In the genomic region with DNA sequence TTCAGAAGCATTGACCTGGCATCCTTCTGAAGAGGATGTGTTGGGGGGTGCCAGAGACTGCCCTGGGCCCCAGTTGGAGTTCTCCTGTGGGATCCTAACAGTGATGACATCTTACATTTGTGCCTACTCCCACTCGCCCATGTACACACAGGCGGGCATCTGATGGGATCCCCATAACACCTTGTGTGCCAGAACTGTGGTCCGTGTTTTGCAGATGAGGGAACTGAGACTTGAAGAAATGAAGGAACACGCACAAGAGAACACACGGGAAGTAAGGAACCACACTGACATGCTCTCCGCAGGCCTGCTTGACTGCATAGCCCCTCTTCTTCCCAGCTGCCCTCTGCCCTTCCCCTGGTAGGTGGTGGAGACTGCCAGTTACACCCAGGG, we compare ENCODE assay signal across 28 cellular contexts.
A peak's percentile ranks its signal among the peaks of the same experiment; 100 is the strongest.
DNase-seq lines count a peak whose midpoint lies in the region; ATAC-seq, FAIRE-seq and TF ChIP-seq lines count a peak whose summit lies in the region.
"Had no signal": no experiment of that assay in that cellular context is flagged by ENCODE, and none has a peak within 500 bp of the region (broad histone marks: within the 10 kb centered on the region; RNA-seq: fewer than 3 reads in every experiment).

No MANE protein-coding gene starts in this region.

- peak overlapping the region; percentile 46; the same call in 1 of the 2 replicates for H2BK15ac ChIP-seq in H1 (ENCODE audit: low read length)
- H2BK15ac ChIP-seq in neuronal stem cell (ENCODE audit: low read length): no peak overlapping the region

- H3K4me1 Mint-ChIP-seq in nephron progenitor cell: peaks cover 24% of the 10 kb centered on the region
- H3K4me1 Mint-ChIP-seq: B cell; CD14-positive monocyte; CD4-positive, alpha-beta memory T cell; CD4-positive, CD25-positive, alpha-beta regulatory T cell; CD8-positive, alpha-beta memory T cell had no signal

- intact Hi-C loops in posterior vena cava (cut with DNase I): loop anchor here in 1 of 2 donors (5.0 kb wide), 1 partner anchor 967 kb away; no protein-coding TSS in a partner anchor

- H3K79me1 ChIP-seq in H1 (ENCODE audit: low read depth, low read length): no peaks in the 10 kb centered on the region
- H3K79me1 ChIP-seq in neuronal stem cell (ENCODE audit: low read depth, low read length): no peaks in the 10 kb centered on the region

- CTCF ChIA-PET in H1 (lab: Charles Lee; ENCODE audit: partially characterized antibody): no interaction called here

- WGBS in H1 (ENCODE audit: extremely low coverage in 1 of 2, insufficient coverage in 1 of 2, insufficient read length in 1 of 2, insufficient replicate concordance in 2 of 2, low coverage in 1 of 2, low lambda C conversion rate in 2 of 2, missing lambda C conversion rate in 1 of 2), 2 experiments: 88% methylated on average over 6 of the region's 6 CpGs; no CpG with 5 or more reads in 1 of the 2 experiments
- WGBS in neuronal stem cell (ENCODE audit: extremely low coverage in 2 of 2, insufficient read length in 2 of 2, insufficient replicate concordance in 1 of 2), 2 donors: no CpG with 5 or more reads among the region's 6 CpGs

- H3K27me3 ChIP-seq in BE2C (no peaks in the 10 kb centered on the region), H1 (replicated peaks in 1 of 4; ENCODE audit: control insufficient read depth in 3 of 4, extremely low read depth in 1 of 4, insufficient read depth in 3 of 4, low read length in 3 of 4) (no peaks in the 10 kb centered on the region), neuronal stem cell (ENCODE audit: control insufficient read depth in 3 of 3, insufficient read depth in 3 of 3, low read depth in 1 of 3, low read length in 3 of 3) (no peaks in the 10 kb centered on the region)
- H3K27me3 ChIP-seq: BLaER1 had no signal

- no peak overlapping the region for H3K9ac ChIP-seq in H1 (replicated peaks in 1 of 4; ENCODE audit: extremely low read depth in 1 of 4, low read depth in 3 of 4, low read length in 3 of 4)
- H3K9ac ChIP-seq in neuronal stem cell (ENCODE audit: low read depth, low read length, poor library complexity): no peak overlapping the region
- H3K9ac ChIP-seq: BLaER1 had no signal

- H3K27ac Mint-ChIP-seq in nephron progenitor cell: peak overlapping the region; percentile 2
- H3K27ac Mint-ChIP-seq: B cell; CD14-positive monocyte; CD4-positive, alpha-beta memory T cell; CD8-positive, alpha-beta memory T cell had no signal

- peaks cover 7% of the 10 kb centered on the region for H3K27me3 Mint-ChIP-seq in nephron progenitor cell (ENCODE audit: low read depth, poor library complexity)
- H3K27me3 Mint-ChIP-seq: CD4-positive, alpha-beta memory T cell; CD4-positive, CD25-positive, alpha-beta regulatory T cell; CD8-positive, alpha-beta memory T cell had no signal

- no peak overlapping the region for H3K56ac ChIP-seq in H1 (replicated peaks; ENCODE audit: insufficient read length, low read depth, low read length)

- ATAC-seq in GM19455 (IDR thresholded peaks at IDR 0.05; ENCODE audit: unreplicated experiment): no peak
- ATAC-seq: A549, GM12878 had no signal

- H3K36me3 Mint-ChIP-seq in nephron progenitor cell (ENCODE audit: low read depth): no peaks in the 10 kb centered on the region
- H3K36me3 Mint-ChIP-seq: CD14-positive monocyte; CD4-positive, alpha-beta memory T cell; CD4-positive, CD25-positive, alpha-beta regulatory T cell; CD8-positive, alpha-beta memory T cell had no signal

- H3K4me3 Mint-ChIP-seq in nephron progenitor cell: no peak overlapping the region
- H3K4me3 Mint-ChIP-seq: B cell; CD14-positive monocyte; CD4-positive, alpha-beta memory T cell; CD4-positive, CD25-positive, alpha-beta regulatory T cell; CD8-positive, alpha-beta memory T cell had no signal

- H2BK5ac ChIP-seq in H1 (ENCODE audit: low read depth, low read length) (no peak overlapping the region), neuronal stem cell (ENCODE audit: low read length) (no peak overlapping the region)

- no peak overlapping the region for H3K18ac ChIP-seq in H1 (ENCODE audit: extremely low read depth, low read length)
- H3K18ac ChIP-seq in neuronal stem cell (ENCODE audit: low read length): no peak overlapping the region

- H4K8ac ChIP-seq in H1 (ENCODE audit: extremely low read depth, insufficient read depth, low read length): no peak overlapping the region
- H4K8ac ChIP-seq in neuronal stem cell (ENCODE audit: low read depth, low read length): no peak overlapping the region

- no peak overlapping the region for H3K23ac ChIP-seq in H1 (ENCODE audit: insufficient read length)
- H3K23ac ChIP-seq in neuronal stem cell (ENCODE audit: low read depth, low read length, poor library complexity): no peak overlapping the region

- TF ChIP-seq RAD21 in H1 (IDR thresholded peaks at IDR 0.05 in 1 of 2, conservative IDR thresholded peaks at IDR 0.05 in 1 of 2; ENCODE audit: low read depth in 2 of 2, low read length in 2 of 2): no peak

- no peak overlapping the region for H2BK20ac ChIP-seq in H1 (ENCODE audit: low read length)

- no peaks in the 10 kb centered on the region for H3K79me2 ChIP-seq in H1 (ENCODE audit: control insufficient read depth in 1 of 2, insufficient read depth in 2 of 2, low read length in 2 of 2)

- H3K4me2 ChIP-seq in H1 (ENCODE audit: insufficient read depth in 1 of 2, low read depth in 2 of 2, low read length in 2 of 2) (no peak overlapping the region), neuronal stem cell (ENCODE audit: insufficient read depth, low read length, poor library complexity, severe bottlenecking) (no peak overlapping the region)
- H3K4me2 ChIP-seq: A549, BLaER1 had no signal

- no peak overlapping the region for H2BK120ac ChIP-seq in H1 (replicated peaks; ENCODE audit: low read depth, low read length)
- H2BK120ac ChIP-seq in neuronal stem cell (ENCODE audit: low read depth, low read length): no peak overlapping the region

- DNase-seq in BE2C (peak; percentile 99), H1 (ENCODE audit: low read depth in 1 of 2, low spot score in 2 of 2) (no peak), nephron progenitor cell (no peak), neuronal stem cell (ENCODE audit: low spot score) (no peak), posterior vena cava (ENCODE audit: low spot score) (no peak)
- DNase-seq in activated effector memory CD4-positive, alpha-beta T cell treated with Interleukin-2 at 50 U/mL for 16 hours: no peak
- DNase-seq: AML-193; C1 segment of cervical spinal cord; CD4-positive, alpha-beta memory T cell; CD4-positive, CD25-positive, alpha-beta regulatory T cell; CD8-positive, alpha-beta memory T cell; COR-L47; DMS 273 treated with DMSO at 0.1 percent for 48 hours; DMS153; DMS53; DMS79; DND-41; EL; GDM1 had no signal

- H3K9me3 Mint-ChIP-seq in nephron progenitor cell: no peaks in the 10 kb centered on the region

- H3K4me1 ChIP-seq in BE2C (peaks cover 55% of the 10 kb centered on the region), H1 (replicated peaks in 1 of 4; ENCODE audit: control insufficient read depth in 3 of 4, insufficient read depth in 4 of 4, low read length in 3 of 4) (no peaks in the 10 kb centered on the region; a peak in 1 of 7 replicates), neuronal stem cell (ENCODE audit: control insufficient read depth in 2 of 2, insufficient read depth in 1 of 2, low read depth in 1 of 2, low read length in 2 of 2) (peaks cover 6 to 9% of the 10 kb centered on the region in 2 donors)
- H3K4me1 ChIP-seq: A549, BLaER1 had no signal

- H4K20me1 ChIP-seq in H1 (replicated peaks in 1 of 2; ENCODE audit: control insufficient read depth in 1 of 2, insufficient read depth in 2 of 2, low read length in 2 of 2): no peaks in the 10 kb centered on the region
- H4K20me1 ChIP-seq: BLaER1 had no signal

- H3K9me3 ChIP-seq in BE2C (peaks cover 63% of the 10 kb centered on the region), H1 (ENCODE audit: insufficient read depth in 2 of 2, low read depth in 1 of 2, low read length in 1 of 2) (no peaks in the 10 kb centered on the region), neuronal stem cell (replicated peaks in 1 of 2; ENCODE audit: control insufficient read depth in 2 of 2, insufficient read depth in 1 of 2, low read depth in 1 of 2, low read length in 2 of 2) (no peaks in the 10 kb centered on the region)
- H3K9me3 ChIP-seq: BLaER1 had no signal

- TF ChIP-seq POLR2A in H1 (IDR thresholded peaks at IDR 0.05; ENCODE audit: control extremely low read depth in 1 of 2, low read depth in 2 of 2, low read length in 2 of 2): no peak

- H3K4ac ChIP-seq in H1 (replicated peaks; ENCODE audit: insufficient read length, low read depth, low read length) (no peak overlapping the region), neuronal stem cell (ENCODE audit: low read length) (no peak overlapping the region)

- no peak overlapping the region for H3K4me3 ChIP-seq in BE2C (ENCODE audit: low read depth, low read length)
- H3K4me3 ChIP-seq in H1 (ENCODE audit: extremely low read depth in 1 of 4, insufficient read depth in 2 of 4, low read depth in 3 of 4, low read length in 4 of 4): no peak overlapping the region
- no peak overlapping the region for H3K4me3 ChIP-seq in neuronal stem cell (ENCODE audit: low read length in 2 of 2)
- H3K4me3 ChIP-seq: A549, BLaER1, GM12878 had no signal

- H3K27ac ChIP-seq in H1 (ENCODE audit: low read depth, low read length): no peak overlapping the region
- H3K27ac ChIP-seq in neuronal stem cell (replicated peaks; ENCODE audit: low read length): no peak overlapping the region
- H3K27ac ChIP-seq: 22Rv1, A549, BLaER1 had no signal

- H3K14ac ChIP-seq in H1 (ENCODE audit: insufficient read length): no peak overlapping the region
- no peak overlapping the region for H3K14ac ChIP-seq in neuronal stem cell (ENCODE audit: low read length)

- POLR2A ChIA-PET in H1 (lab: Charles Lee; ENCODE audit: partially characterized antibody): no interaction called here

- TF ChIP-seq EP300 in H1 (IDR thresholded peaks at IDR 0.05; ENCODE audit: borderline replicate concordance in 1 of 2, low read depth in 2 of 2, low read length in 2 of 2): no peak

- H2AFZ ChIP-seq in H1 (ENCODE audit: low read length) (no peak overlapping the region), neuronal stem cell (ENCODE audit: low read length) (no peak overlapping the region)

- H4K91ac ChIP-seq in H1 (replicated peaks; ENCODE audit: insufficient read length, low read length) (no peak overlapping the region), neuronal stem cell (ENCODE audit: low read depth, low read length, poor library complexity) (no peak overlapping the region)

- H2BK12ac ChIP-seq in H1 (ENCODE audit: low read depth, low read length): no peak overlapping the region
- H2BK12ac ChIP-seq in neuronal stem cell (ENCODE audit: low read length): peak overlapping the region; percentile 24

- H3K23me2 ChIP-seq in H1 (ENCODE audit: low read depth, low read length): no peaks in the 10 kb centered on the region

- H3K36me3 ChIP-seq in BE2C (peaks cover 21% of the 10 kb centered on the region), H1 (ENCODE audit: control insufficient read depth in 2 of 4, insufficient read depth in 4 of 4, low read length in 3 of 4) (no peaks in the 10 kb centered on the region), neuronal stem cell (replicated peaks in 1 of 2; ENCODE audit: control insufficient read depth in 2 of 2, insufficient read depth in 2 of 2, low read length in 2 of 2) (no peaks in the 10 kb centered on the region)
- H3K36me3 ChIP-seq: BLaER1 had no signal

- H2AK5ac ChIP-seq in H1 (ENCODE audit: low read depth, low read length) (no peak overlapping the region), neuronal stem cell (ENCODE audit: low read depth, low read length) (no peak overlapping the region)

- no peak for FAIRE-seq in H1 (lab: Jason Lieb, UNC)
- FAIRE-seq: A549, GM12878, GM12892, GM18507 had no signal

- no peak overlapping the region for H4K5ac ChIP-seq in H1 (ENCODE audit: insufficient read length, low read depth, low read length)

- TF ChIP-seq CTCF in BE2C (IDR thresholded peaks at IDR 0.05; ENCODE audit: low read depth, low read length) (no peak), H1 (IDR thresholded peaks at IDR 0.05; ENCODE audit: control extremely low read depth in 1 of 3, insufficient read depth in 1 of 3, low read depth in 1 of 3, low read length in 3 of 3) (no peak), nephron progenitor cell (IDR thresholded peaks at IDR 0.05) (no peak)
